Comparison of ENCODE assay signal across 1 cellular context in the genomic region with DNA sequence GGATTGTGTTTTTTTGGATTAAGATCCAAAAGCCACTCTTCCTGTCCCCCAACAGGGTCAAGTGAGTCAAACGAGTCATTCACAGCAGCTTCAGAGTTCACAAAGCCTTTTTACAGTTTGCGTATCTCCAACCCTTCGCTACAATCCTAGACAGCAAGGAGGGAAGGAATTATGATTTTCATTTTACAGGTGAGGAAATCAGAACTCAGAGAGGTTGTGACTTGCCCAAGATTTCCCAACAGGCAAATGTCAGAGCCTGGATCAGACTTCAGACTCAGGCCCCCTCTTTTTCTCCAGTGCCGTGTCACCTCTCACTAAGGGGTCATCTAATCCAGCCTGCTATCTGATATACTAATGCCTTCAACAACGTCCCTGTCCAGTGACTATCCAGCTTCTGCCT.
TF ChIP-seq lines count a peak whose summit lies in the region.

No MANE protein-coding gene starts in this region.

TF ChIP-seq in GM23338, 12 proteins besides CTCF, POLR2A, EP300 and RAD21 (continued from another document):
- TF ChIP-seq, protein P1, sequence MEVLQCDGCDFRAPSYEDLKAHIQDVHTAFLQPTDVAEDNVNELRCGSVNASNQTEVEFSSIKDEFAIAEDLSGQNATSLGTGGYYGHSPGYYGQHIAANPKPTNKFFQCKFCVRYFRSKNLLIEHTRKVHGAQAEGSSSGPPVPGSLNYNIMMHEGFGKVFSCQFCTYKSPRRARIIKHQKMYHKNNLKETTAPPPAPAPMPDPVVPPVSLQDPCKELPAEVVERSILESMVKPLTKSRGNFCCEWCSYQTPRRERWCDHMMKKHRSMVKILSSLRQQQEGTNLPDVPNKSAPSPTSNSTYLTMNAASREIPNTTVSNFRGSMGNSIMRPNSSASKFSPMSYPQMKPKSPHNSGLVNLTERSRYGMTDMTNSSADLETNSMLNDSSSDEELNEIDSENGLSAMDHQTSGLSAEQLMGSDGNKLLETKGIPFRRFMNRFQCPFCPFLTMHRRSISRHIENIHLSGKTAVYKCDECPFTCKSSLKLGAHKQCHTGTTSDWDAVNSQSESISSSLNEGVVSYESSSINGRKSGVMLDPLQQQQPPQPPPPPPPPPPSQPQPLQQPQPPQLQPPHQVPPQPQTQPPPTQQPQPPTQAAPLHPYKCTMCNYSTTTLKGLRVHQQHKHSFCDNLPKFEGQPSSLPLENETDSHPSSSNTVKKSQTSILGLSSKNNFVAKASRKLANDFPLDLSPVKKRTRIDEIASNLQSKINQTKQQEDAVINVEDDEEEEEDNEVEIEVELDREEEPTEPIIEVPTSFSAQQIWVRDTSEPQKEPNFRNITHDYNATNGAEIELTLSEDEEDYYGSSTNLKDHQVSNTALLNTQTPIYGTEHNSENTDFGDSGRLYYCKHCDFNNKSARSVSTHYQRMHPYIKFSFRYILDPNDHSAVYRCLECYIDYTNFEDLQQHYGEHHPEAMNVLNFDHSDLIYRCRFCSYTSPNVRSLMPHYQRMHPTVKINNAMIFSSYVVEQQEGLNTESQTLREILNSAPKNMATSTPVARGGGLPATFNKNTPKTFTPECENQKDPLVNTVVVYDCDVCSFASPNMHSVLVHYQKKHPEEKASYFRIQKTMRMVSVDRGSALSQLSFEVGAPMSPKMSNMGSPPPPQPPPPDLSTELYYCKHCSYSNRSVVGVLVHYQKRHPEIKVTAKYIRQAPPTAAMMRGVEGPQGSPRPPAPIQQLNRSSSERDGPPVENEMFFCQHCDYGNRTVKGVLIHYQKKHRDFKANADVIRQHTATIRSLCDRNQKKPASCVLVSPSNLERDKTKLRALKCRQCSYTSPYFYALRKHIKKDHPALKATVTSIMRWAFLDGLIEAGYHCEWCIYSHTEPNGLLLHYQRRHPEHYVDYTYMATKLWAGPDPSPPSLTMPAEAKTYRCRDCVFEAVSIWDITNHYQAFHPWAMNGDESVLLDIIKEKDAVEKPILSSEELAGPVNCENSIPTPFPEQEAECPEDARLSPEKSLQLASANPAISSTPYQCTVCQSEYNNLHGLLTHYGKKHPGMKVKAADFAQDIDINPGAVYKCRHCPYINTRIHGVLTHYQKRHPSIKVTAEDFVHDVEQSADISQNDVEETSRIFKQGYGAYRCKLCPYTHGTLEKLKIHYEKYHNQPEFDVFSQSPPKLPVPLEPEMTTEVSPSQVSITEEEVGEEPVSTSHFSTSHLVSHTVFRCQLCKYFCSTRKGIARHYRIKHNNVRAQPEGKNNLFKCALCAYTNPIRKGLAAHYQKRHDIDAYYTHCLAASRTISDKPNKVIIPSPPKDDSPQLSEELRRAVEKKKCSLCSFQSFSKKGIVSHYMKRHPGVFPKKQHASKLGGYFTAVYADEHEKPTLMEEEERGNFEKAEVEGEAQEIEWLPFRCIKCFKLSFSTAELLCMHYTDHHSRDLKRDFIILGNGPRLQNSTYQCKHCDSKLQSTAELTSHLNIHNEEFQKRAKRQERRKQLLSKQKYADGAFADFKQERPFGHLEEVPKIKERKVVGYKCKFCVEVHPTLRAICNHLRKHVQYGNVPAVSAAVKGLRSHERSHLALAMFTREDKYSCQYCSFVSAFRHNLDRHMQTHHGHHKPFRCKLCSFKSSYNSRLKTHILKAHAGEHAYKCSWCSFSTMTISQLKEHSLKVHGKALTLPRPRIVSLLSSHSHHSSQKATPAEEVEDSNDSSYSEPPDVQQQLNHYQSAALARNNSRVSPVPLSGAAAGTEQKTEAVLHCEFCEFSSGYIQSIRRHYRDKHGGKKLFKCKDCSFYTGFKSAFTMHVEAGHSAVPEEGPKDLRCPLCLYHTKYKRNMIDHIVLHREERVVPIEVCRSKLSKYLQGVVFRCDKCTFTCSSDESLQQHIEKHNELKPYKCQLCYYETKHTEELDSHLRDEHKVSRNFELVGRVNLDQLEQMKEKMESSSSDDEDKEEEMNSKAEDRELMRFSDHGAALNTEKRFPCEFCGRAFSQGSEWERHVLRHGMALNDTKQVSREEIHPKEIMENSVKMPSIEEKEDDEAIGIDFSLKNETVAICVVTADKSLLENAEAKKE (CRISPR knock-in tag; IDR thresholded peaks at IDR 0.05): no peak
- TF ChIP-seq POLR2AphosphoS5 (IDR thresholded peaks at IDR 0.05; ENCODE audit: low read depth): no peak
- no peak for TF ChIP-seq JUNB (IDR thresholded peaks at IDR 0.05; ENCODE audit: unreplicated experiment)
- TF ChIP-seq ZNF331 (CRISPR knock-in tag; IDR thresholded peaks at IDR 0.05; ENCODE audit: low read depth): no peak
- TF ChIP-seq, protein P2, sequence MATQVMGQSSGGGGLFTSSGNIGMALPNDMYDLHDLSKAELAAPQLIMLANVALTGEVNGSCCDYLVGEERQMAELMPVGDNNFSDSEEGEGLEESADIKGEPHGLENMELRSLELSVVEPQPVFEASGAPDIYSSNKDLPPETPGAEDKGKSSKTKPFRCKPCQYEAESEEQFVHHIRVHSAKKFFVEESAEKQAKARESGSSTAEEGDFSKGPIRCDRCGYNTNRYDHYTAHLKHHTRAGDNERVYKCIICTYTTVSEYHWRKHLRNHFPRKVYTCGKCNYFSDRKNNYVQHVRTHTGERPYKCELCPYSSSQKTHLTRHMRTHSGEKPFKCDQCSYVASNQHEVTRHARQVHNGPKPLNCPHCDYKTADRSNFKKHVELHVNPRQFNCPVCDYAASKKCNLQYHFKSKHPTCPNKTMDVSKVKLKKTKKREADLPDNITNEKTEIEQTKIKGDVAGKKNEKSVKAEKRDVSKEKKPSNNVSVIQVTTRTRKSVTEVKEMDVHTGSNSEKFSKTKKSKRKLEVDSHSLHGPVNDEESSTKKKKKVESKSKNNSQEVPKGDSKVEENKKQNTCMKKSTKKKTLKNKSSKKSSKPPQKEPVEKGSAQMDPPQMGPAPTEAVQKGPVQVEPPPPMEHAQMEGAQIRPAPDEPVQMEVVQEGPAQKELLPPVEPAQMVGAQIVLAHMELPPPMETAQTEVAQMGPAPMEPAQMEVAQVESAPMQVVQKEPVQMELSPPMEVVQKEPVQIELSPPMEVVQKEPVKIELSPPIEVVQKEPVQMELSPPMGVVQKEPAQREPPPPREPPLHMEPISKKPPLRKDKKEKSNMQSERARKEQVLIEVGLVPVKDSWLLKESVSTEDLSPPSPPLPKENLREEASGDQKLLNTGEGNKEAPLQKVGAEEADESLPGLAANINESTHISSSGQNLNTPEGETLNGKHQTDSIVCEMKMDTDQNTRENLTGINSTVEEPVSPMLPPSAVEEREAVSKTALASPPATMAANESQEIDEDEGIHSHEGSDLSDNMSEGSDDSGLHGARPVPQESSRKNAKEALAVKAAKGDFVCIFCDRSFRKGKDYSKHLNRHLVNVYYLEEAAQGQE (IDR thresholded peaks at IDR 0.05; ENCODE audit: unreplicated experiment): no peak
